9 cellular contexts compared by ENCODE assay signal in genomic region chr4:128285085-128286023, GRCh38. TPM values are rescaled to one million over a fixed set of nuclear protein-coding genes. Genes with fewer than 3 reads are reported as not detected.
DNase-seq lines count a peak whose midpoint lies in the region; ATAC-seq and TF ChIP-seq lines count a peak whose summit lies in the region.
"Had no signal": no experiment of that assay in that cellular context is flagged by ENCODE, and none has a peak within 500 bp of the region (broad histone marks: within the 10 kb centered on the region; RNA-seq: fewer than 3 reads in every experiment).

No MANE protein-coding gene starts in this region.

- ATAC-seq in foreskin keratinocyte (no peak), GM19023 (IDR thresholded peaks at IDR 0.05; ENCODE audit: unreplicated experiment) (no peak)
- ATAC-seq in stimulated activated effector memory CD8-positive, alpha-beta T cell treated with anti-CD3 and anti-CD28 coated beads, Interleukin-12 subunit alpha, Interleukin-12 subunit beta, amount 100 ng/mL, for 72 hours: no peak
- ATAC-seq in activated CD4-positive, CD25-positive, alpha-beta regulatory T cell treated with anti-CD3 and anti-CD28 coated beads, Interleukin-2, amount 50 U/mL, for 24 hours: no peak

- H3K27ac ChIP-seq in foreskin keratinocyte: peak overlapping the region; percentile 75

- H3K36me3 Mint-ChIP-seq in stimulated activated effector memory CD8-positive, alpha-beta T cell treated with anti-CD3 and anti-CD28 coated beads, Interleukin-12 subunit alpha, Interleukin-12 subunit beta, amount 100 ng/mL, for 72 hours: peaks cover 54% of the 10 kb centered on the region

- TF ChIP-seq CTCF in foreskin keratinocyte (conservative IDR thresholded peaks at IDR 0.05): peak; percentile 22

- H3K4me1 ChIP-seq in foreskin keratinocyte: peaks cover 26% of the 10 kb centered on the region

- peak overlapping the region; percentile 74 for H3K4me3 Mint-ChIP-seq in stimulated activated effector memory CD8-positive, alpha-beta T cell treated with anti-CD3 and anti-CD28 coated beads, Interleukin-12 subunit alpha, Interleukin-12 subunit beta, amount 100 ng/mL, for 72 hours

- no peaks in the 10 kb centered on the region for H3K27me3 ChIP-seq in foreskin keratinocyte

- H3K9me3 Mint-ChIP-seq in stimulated activated effector memory CD8-positive, alpha-beta T cell treated with anti-CD3 and anti-CD28 coated beads, Interleukin-12 subunit alpha, Interleukin-12 subunit beta, amount 100 ng/mL, for 72 hours: no peaks in the 10 kb centered on the region

- DNase-seq in SIG-M5 treated with dmso at 0.1 percent for 504 hours (lab: John Stamatoyannopoulos, UW; ENCODE audit: unreplicated experiment) (peak; percentile 5), SIG-M5 (lab: John Stamatoyannopoulos, UW) (no peak), SW480 (ENCODE audit: low spot score) (peak; percentile 7), foreskin keratinocyte (no peak), SKM-1 treated with dmso at 0.1 percent for 144 hours (lab: John Stamatoyannopoulos, UW; ENCODE audit: unreplicated experiment) (no peak)
- no peak for DNase-seq in stimulated activated effector memory CD8-positive, alpha-beta T cell treated with anti-CD3 and anti-CD28 coated beads, Interleukin-12 subunit alpha, Interleukin-12 subunit beta, amount 100 ng/mL, for 72 hours (ENCODE audit: low spot score in 2 of 2)
- DNase-seq: RPMI8226 had no signal

- no peak overlapping the region for H3K27ac Mint-ChIP-seq in stimulated activated effector memory CD8-positive, alpha-beta T cell treated with anti-CD3 and anti-CD28 coated beads, Interleukin-12 subunit alpha, Interleukin-12 subunit beta, amount 100 ng/mL, for 72 hours

- peaks cover 52% of the 10 kb centered on the region for H3K4me1 Mint-ChIP-seq in stimulated activated effector memory CD8-positive, alpha-beta T cell treated with anti-CD3 and anti-CD28 coated beads, Interleukin-12 subunit alpha, Interleukin-12 subunit beta, amount 100 ng/mL, for 72 hours

RNA-seq across cellular contexts. Expression of gene PGRMC2, which starts 2.3 kb away (rescaled TPM):
- 35.8 and 38.1 TPM in 2 replicates for total RNA-seq in foreskin keratinocyte
- polyA plus RNA-seq in foreskin keratinocyte: 54.7 and 57.7 TPM in 2 replicates

Comparison
In these comparisons a context has a peak if more than half of its experiments do, and no peak if none do; other contexts are left out.
1. DNase-seq: peak in SIG-M5 treated with dmso at 0.1 percent for 504 hours (single experiment) and SW480 (single experiment); none in SIG-M5 (single experiment), foreskin keratinocyte (0 of 2), stimulated activated effector memory CD8-positive, alpha-beta T cell treated with anti-CD3 and anti-CD28 coated beads, Interleukin-12 subunit alpha, Interleukin-12 subunit beta, amount 100 ng/mL, for 72 hours (0 of 2) and SKM-1 treated with dmso at 0.1 percent for 144 hours (single experiment).